ENCODE assay signal across 1 cellular context in the genomic region with DNA sequence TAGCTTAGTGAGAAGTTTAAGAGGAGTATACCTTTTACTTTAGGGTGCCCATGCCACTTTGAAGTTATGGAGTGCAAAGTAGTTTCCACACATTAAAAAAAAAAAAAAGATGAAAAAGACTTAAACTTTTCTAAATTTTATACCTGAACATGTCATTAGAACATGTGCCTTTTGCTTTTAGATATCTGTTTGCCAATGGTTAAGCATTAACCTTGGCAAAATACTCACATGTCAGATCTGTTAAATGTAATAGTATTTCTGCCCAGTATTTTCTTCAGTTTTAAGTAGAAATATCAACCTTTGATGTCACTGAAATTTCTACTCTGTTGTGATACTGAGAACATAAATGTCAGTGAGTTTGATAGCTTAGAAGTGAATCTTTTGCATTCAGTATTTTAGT.
TF ChIP-seq lines count a peak whose summit lies in the region.

No MANE protein-coding gene starts in this region.

TF ChIP-seq in K562, 482 proteins besides CTCF, POLR2A, EP300 and RAD21 (continued from another document):
- TF ChIP-seq ZNF764 (CRISPR knock-in tag; IDR thresholded peaks at IDR 0.05; ENCODE audit: low read depth) (no peak), PRMT5 (CRISPR knock-in tag; IDR thresholded peaks at IDR 0.05) (no peak), BRD9 (IDR thresholded peaks at IDR 0.05; ENCODE audit: low read depth, partially characterized antibody) (no peak), SETDB1 (IDR thresholded peaks at IDR 0.05; ENCODE audit: low read length) (no peak), CCNT2 (IDR thresholded peaks at IDR 0.05; ENCODE audit: borderline replicate concordance, extremely low read depth, insufficient read length, low read depth, low read length) (no peak), CHD2 (IDR thresholded peaks at IDR 0.05; ENCODE audit: low read depth, low read length) (no peak), ZNF75A (CRISPR knock-in tag; IDR thresholded peaks at IDR 0.05) (no peak), NFXL1 (CRISPR knock-in tag; IDR thresholded peaks at IDR 0.05) (no peak), DPF2 (IDR thresholded peaks at IDR 0.05) (no peak), SOX6 (IDR thresholded peaks at IDR 0.05) (no peak), MXI1 (IDR thresholded peaks at IDR 0.05; ENCODE audit: low read depth, low read length) (no peak)
- TF ChIP-seq, protein P1, sequence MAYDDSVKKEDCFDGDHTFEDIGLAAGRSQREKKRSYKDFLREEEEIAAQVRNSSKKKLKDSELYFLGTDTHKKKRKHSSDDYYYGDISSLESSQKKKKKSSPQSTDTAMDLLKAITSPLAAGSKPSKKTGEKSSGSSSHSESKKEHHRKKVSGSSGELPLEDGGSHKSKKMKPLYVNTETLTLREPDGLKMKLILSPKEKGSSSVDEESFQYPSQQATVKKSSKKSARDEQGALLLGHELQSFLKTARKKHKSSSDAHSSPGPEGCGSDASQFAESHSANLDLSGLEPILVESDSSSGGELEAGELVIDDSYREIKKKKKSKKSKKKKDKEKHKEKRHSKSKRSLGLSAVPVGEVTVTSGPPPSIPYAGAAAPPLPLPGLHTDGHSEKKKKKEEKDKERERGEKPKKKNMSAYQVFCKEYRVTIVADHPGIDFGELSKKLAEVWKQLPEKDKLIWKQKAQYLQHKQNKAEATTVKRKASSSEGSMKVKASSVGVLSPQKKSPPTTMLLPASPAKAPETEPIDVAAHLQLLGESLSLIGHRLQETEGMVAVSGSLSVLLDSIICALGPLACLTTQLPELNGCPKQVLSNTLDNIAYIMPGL (CRISPR knock-in tag; IDR thresholded peaks at IDR 0.05) = no peak
